ENCODE assay signal across 3 cellular contexts in the genomic region with DNA sequence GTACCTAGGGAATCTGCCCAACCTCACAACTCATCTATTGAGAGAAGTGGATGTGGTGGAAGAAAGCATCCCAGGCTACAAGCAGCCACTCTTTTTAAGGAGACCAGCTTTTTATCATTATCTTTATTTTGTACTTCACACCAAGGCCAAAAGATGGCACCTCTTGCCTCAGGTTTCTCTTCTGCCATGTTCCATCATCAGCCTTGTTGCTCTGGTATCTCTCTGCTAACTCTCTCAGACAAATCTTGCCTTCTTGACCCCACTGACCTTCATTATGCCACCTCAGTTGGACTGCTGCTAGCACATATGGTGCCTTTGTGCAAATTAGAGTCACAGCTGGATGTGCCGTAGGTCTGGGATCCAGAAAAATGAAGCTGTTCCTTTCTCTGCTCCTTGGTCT.
TF ChIP-seq lines count a peak whose summit lies in the region.

No MANE protein-coding gene starts in this region.

TF ChIP-seq in SK-N-SH, 30 proteins besides CTCF, POLR2A, EP300 and RAD21:
- TF ChIP-seq, protein P1, sequence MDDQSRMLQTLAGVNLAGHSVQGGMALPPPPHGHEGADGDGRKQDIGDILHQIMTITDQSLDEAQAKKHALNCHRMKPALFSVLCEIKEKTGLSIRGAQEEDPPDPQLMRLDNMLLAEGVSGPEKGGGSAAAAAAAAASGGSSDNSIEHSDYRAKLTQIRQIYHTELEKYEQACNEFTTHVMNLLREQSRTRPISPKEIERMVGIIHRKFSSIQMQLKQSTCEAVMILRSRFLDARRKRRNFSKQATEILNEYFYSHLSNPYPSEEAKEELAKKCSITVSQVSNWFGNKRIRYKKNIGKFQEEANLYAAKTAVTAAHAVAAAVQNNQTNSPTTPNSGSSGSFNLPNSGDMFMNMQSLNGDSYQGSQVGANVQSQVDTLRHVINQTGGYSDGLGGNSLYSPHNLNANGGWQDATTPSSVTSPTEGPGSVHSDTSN (IDR thresholded peaks at IDR 0.05) = no peak
- TF ChIP-seq, protein P2, sequence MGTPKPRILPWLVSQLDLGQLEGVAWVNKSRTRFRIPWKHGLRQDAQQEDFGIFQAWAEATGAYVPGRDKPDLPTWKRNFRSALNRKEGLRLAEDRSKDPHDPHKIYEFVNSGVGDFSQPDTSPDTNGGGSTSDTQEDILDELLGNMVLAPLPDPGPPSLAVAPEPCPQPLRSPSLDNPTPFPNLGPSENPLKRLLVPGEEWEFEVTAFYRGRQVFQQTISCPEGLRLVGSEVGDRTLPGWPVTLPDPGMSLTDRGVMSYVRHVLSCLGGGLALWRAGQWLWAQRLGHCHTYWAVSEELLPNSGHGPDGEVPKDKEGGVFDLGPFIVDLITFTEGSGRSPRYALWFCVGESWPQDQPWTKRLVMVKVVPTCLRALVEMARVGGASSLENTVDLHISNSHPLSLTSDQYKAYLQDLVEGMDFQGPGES (IDR thresholded peaks at IDR 0.05; ENCODE audit: low read depth, low read length) = no peak
- TF ChIP-seq TEAD4 (IDR thresholded peaks at IDR 0.05; ENCODE audit: borderline replicate concordance, insufficient read depth) (no peak), SIN3A (IDR thresholded peaks at IDR 0.05; ENCODE audit: borderline replicate concordance, low read depth, low read length) (no peak), TCF12 (IDR thresholded peaks at IDR 0.05) (no peak), RXRA (IDR thresholded peaks at IDR 0.05; ENCODE audit: borderline replicate concordance, low read depth) (no peak), RCOR1 (IDR thresholded peaks at IDR 0.05; ENCODE audit: low read length) (no peak), NFIC (IDR thresholded peaks at IDR 0.05; ENCODE audit: borderline replicate concordance) (no peak)
- TF ChIP-seq, protein P3, sequence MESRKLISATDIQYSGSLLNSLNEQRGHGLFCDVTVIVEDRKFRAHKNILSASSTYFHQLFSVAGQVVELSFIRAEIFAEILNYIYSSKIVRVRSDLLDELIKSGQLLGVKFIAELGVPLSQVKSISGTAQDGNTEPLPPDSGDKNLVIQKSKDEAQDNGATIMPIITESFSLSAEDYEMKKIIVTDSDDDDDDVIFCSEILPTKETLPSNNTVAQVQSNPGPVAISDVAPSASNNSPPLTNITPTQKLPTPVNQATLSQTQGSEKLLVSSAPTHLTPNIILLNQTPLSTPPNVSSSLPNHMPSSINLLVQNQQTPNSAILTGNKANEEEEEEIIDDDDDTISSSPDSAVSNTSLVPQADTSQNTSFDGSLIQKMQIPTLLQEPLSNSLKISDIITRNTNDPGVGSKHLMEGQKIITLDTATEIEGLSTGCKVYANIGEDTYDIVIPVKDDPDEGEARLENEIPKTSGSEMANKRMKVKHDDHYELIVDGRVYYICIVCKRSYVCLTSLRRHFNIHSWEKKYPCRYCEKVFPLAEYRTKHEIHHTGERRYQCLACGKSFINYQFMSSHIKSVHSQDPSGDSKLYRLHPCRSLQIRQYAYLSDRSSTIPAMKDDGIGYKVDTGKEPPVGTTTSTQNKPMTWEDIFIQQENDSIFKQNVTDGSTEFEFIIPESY (IDR thresholded peaks at IDR 0.05; ENCODE audit: borderline replicate concordance, low read depth) = no peak

TF ChIP-seq in SK-N-SH treated with all-trans-retinoic acid at 6 μM for 48 hours, 23 proteins besides CTCF, POLR2A, EP300 and RAD21 (continues in another document):
- TF ChIP-seq, protein P4, sequence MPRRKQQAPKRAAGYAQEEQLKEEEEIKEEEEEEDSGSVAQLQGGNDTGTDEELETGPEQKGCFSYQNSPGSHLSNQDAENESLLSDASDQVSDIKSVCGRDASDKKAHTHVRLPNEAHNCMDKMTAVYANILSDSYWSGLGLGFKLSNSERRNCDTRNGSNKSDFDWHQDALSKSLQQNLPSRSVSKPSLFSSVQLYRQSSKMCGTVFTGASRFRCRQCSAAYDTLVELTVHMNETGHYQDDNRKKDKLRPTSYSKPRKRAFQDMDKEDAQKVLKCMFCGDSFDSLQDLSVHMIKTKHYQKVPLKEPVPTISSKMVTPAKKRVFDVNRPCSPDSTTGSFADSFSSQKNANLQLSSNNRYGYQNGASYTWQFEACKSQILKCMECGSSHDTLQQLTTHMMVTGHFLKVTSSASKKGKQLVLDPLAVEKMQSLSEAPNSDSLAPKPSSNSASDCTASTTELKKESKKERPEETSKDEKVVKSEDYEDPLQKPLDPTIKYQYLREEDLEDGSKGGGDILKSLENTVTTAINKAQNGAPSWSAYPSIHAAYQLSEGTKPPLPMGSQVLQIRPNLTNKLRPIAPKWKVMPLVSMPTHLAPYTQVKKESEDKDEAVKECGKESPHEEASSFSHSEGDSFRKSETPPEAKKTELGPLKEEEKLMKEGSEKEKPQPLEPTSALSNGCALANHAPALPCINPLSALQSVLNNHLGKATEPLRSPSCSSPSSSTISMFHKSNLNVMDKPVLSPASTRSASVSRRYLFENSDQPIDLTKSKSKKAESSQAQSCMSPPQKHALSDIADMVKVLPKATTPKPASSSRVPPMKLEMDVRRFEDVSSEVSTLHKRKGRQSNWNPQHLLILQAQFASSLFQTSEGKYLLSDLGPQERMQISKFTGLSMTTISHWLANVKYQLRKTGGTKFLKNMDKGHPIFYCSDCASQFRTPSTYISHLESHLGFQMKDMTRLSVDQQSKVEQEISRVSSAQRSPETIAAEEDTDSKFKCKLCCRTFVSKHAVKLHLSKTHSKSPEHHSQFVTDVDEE (CRISPR knock-in tag; IDR thresholded peaks at IDR 0.05) = no peak
- TF ChIP-seq ZC3H10 (CRISPR knock-in tag; IDR thresholded peaks at IDR 0.05) = no peak
- TF ChIP-seq RARB (CRISPR knock-in tag; IDR thresholded peaks at IDR 0.05) = no peak
- TF ChIP-seq, protein P5, sequence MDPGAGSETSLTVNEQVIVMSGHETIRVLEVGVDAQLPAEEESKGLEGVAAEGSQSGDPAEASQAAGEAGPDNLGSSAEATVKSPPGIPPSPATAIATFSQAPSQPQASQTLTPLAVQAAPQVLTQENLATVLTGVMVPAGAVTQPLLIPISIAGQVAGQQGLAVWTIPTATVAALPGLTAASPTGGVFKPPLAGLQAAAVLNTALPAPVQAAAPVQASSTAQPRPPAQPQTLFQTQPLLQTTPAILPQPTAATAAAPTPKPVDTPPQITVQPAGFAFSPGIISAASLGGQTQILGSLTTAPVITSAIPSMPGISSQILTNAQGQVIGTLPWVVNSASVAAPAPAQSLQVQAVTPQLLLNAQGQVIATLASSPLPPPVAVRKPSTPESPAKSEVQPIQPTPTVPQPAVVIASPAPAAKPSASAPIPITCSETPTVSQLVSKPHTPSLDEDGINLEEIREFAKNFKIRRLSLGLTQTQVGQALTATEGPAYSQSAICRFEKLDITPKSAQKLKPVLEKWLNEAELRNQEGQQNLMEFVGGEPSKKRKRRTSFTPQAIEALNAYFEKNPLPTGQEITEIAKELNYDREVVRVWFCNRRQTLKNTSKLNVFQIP (CRISPR knock-in tag; IDR thresholded peaks at IDR 0.05; ENCODE audit: borderline replicate concordance, low read depth) = no peak
- TF ChIP-seq GLIS3 (CRISPR knock-in tag; IDR thresholded peaks at IDR 0.05) = no peak
- no peak for TF ChIP-seq ZNF565 (CRISPR knock-in tag; conservative IDR thresholded peaks at IDR 0.05; ENCODE audit: low read depth)
- TF ChIP-seq OSR1 (CRISPR knock-in tag; IDR thresholded peaks at IDR 0.05) = no peak
- TF ChIP-seq, protein P6, sequence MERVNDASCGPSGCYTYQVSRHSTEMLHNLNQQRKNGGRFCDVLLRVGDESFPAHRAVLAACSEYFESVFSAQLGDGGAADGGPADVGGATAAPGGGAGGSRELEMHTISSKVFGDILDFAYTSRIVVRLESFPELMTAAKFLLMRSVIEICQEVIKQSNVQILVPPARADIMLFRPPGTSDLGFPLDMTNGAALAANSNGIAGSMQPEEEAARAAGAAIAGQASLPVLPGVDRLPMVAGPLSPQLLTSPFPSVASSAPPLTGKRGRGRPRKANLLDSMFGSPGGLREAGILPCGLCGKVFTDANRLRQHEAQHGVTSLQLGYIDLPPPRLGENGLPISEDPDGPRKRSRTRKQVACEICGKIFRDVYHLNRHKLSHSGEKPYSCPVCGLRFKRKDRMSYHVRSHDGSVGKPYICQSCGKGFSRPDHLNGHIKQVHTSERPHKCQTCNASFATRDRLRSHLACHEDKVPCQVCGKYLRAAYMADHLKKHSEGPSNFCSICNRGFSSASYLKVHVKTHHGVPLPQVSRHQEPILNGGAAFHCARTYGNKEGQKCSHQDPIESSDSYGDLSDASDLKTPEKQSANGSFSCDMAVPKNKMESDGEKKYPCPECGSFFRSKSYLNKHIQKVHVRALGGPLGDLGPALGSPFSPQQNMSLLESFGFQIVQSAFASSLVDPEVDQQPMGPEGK (CRISPR knock-in tag; IDR thresholded peaks at IDR 0.05; ENCODE audit: borderline replicate concordance) = no peak
- TF ChIP-seq, protein P7, sequence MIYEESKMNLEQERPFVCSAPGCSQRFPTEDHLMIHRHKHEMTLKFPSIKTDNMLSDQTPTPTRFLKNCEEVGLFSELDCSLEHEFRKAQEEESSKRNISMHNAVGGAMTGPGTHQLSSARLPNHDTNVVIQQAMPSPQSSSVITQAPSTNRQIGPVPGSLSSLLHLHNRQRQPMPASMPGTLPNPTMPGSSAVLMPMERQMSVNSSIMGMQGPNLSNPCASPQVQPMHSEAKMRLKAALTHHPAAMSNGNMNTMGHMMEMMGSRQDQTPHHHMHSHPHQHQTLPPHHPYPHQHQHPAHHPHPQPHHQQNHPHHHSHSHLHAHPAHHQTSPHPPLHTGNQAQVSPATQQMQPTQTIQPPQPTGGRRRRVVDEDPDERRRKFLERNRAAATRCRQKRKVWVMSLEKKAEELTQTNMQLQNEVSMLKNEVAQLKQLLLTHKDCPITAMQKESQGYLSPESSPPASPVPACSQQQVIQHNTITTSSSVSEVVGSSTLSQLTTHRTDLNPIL (CRISPR knock-in tag; IDR thresholded peaks at IDR 0.05; ENCODE audit: low read depth) = no peak
- no peak for TF ChIP-seq ESRRG (CRISPR knock-in tag; IDR thresholded peaks at IDR 0.05)
- TF ChIP-seq ZFP30 (CRISPR knock-in tag; IDR thresholded peaks at IDR 0.05) = no peak
- no peak for TF ChIP-seq BACH2 (CRISPR knock-in tag; IDR thresholded peaks at IDR 0.05; ENCODE audit: borderline replicate concordance)

TF ChIP-seq in GM12878, 131 proteins besides CTCF, POLR2A, EP300 and RAD21 (continued from another document):
- TF ChIP-seq, protein P8, sequence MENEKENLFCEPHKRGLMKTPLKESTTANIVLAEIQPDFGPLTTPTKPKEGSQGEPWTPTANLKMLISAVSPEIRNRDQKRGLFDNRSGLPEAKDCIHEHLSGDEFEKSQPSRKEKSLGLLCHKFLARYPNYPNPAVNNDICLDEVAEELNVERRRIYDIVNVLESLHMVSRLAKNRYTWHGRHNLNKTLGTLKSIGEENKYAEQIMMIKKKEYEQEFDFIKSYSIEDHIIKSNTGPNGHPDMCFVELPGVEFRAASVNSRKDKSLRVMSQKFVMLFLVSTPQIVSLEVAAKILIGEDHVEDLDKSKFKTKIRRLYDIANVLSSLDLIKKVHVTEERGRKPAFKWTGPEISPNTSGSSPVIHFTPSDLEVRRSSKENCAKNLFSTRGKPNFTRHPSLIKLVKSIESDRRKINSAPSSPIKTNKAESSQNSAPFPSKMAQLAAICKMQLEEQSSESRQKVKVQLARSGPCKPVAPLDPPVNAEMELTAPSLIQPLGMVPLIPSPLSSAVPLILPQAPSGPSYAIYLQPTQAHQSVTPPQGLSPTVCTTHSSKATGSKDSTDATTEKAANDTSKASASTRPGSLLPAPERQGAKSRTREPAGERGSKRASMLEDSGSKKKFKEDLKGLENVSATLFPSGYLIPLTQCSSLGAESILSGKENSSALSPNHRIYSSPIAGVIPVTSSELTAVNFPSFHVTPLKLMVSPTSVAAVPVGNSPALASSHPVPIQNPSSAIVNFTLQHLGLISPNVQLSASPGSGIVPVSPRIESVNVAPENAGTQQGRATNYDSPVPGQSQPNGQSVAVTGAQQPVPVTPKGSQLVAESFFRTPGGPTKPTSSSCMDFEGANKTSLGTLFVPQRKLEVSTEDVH (IDR thresholded peaks at IDR 0.05; ENCODE audit: low read depth, partially characterized antibody) = no peak
- TF ChIP-seq SP1 (IDR thresholded peaks at IDR 0.05; ENCODE audit: low read depth, low read length) = no peak
